ENCODE assay signal across 8 cellular contexts in the genomic region with DNA sequence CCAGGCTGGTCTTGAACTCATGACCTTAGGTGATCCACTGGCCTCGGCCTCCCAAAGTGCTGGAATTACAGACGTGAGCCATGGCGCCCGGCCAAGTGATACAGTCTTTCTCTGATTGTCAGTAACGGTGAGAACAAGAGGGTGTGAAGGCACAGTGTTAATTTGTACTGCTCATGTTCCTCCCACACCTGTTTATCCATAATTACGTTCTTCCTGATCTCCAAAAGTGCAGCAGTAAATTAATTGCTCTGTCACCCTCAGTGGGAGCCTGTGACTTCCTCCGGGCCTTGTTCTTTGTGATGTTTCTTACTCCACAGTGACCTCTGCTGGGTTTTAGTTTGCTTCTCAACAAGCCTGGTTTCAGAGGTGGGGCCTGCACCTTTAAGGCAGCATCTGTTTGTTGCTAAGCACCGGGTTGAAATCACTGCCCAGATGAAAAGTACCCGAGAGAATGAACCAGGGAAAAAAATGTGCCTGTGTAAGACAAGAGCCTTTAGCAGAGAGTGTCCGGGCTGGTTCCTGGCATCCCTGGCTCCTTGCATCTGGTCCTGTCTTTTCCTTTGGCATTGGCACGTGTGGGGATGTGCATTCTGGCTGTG.
A peak's percentile ranks its signal among the peaks of the same experiment; 100 is the strongest.
DNase-seq lines count a peak whose midpoint lies in the region; ATAC-seq and TF ChIP-seq lines count a peak whose summit lies in the region.

No MANE protein-coding gene starts in this region.

- H3K9me3 Mint-ChIP-seq in Calu3 (ENCODE audit: low read depth, unreplicated experiment) (no peaks in the 10 kb centered on the region), chondrocyte (ENCODE audit: low read depth) (no peaks in the 10 kb centered on the region)
- no peaks in the 10 kb centered on the region for H3K9me3 Mint-ChIP-seq in stimulated activated effector memory CD8-positive, alpha-beta T cell treated with anti-CD3 and anti-CD28 coated beads, Interleukin-12 subunit alpha, Interleukin-12 subunit beta, amount 100 ng/mL, for 72 hours

- H3K4me3 ChIP-seq in left lung, result no peak overlapping the region

- CTCF ChIA-PET in Calu3 (lab: Charles Lee), result interaction anchor here (1.1 kb wide), 1 partner anchor 306 kb away, joined by 3 read pairs; no protein-coding TSS in a partner anchor

- no peaks in the 10 kb centered on the region for H3K27me3 ChIP-seq in left lung

- H3K4me3 Mint-ChIP-seq in Calu3 (ENCODE audit: low read depth, unreplicated experiment) (no peak overlapping the region), chondrocyte (ENCODE audit: unreplicated experiment) (no peak overlapping the region)
- H3K4me3 Mint-ChIP-seq in stimulated activated effector memory CD8-positive, alpha-beta T cell treated with anti-CD3 and anti-CD28 coated beads, Interleukin-12 subunit alpha, Interleukin-12 subunit beta, amount 100 ng/mL, for 72 hours, result no peak overlapping the region

- peak overlapping the region; percentile 51 for H3K27ac Mint-ChIP-seq in Calu3 (ENCODE audit: unreplicated experiment)
- peak overlapping the region; percentile 69 for H3K27ac Mint-ChIP-seq in chondrocyte (ENCODE audit: unreplicated experiment)
- H3K27ac Mint-ChIP-seq in stimulated activated effector memory CD8-positive, alpha-beta T cell treated with anti-CD3 and anti-CD28 coated beads, Interleukin-12 subunit alpha, Interleukin-12 subunit beta, amount 100 ng/mL, for 72 hours, result peak overlapping the region; percentile 41

- H3K36me3 ChIP-seq in left lung, result no peaks in the 10 kb centered on the region

- H3K36me3 Mint-ChIP-seq in Calu3 (ENCODE audit: insufficient read depth, unreplicated experiment) (peaks cover 8% of the 10 kb centered on the region), chondrocyte (ENCODE audit: low read depth) (peaks cover 2% of the 10 kb centered on the region)
- H3K36me3 Mint-ChIP-seq in stimulated activated effector memory CD8-positive, alpha-beta T cell treated with anti-CD3 and anti-CD28 coated beads, Interleukin-12 subunit alpha, Interleukin-12 subunit beta, amount 100 ng/mL, for 72 hours, result peaks cover 32% of the 10 kb centered on the region

- intact Hi-C loops in Calu3 (cut with micrococcal nuclease; ENCODE audit: unreplicated experiment), result loop anchor here (1.0 to 10.0 kb wide), 4 partner anchors 52 to 306 kb away; a partner anchor contains a TSS
- intact Hi-C loops in left lung (cut with DNase I), result loop anchor here in 1 of 2 donors (10.0 kb wide), 1 partner anchor 250 kb away; no protein-coding TSS in a partner anchor

- no TSS peak for BruUV-seq in Calu3 (replicated peaks; lab: Mats Ljungman, UMichigan)

- peaks cover 31% of the 10 kb centered on the region for H3K4me1 Mint-ChIP-seq in Calu3 (ENCODE audit: low read depth, unreplicated experiment)
- peaks cover 44% of the 10 kb centered on the region for H3K4me1 Mint-ChIP-seq in chondrocyte (ENCODE audit: low read depth)
- peaks cover 40% of the 10 kb centered on the region for H3K4me1 Mint-ChIP-seq in stimulated activated effector memory CD8-positive, alpha-beta T cell treated with anti-CD3 and anti-CD28 coated beads, Interleukin-12 subunit alpha, Interleukin-12 subunit beta, amount 100 ng/mL, for 72 hours

- H3K9me3 ChIP-seq in left lung, result no peaks in the 10 kb centered on the region

- ATAC-seq in GM19467 (IDR thresholded peaks at IDR 0.05; ENCODE audit: unreplicated experiment), result peak; percentile 44
- ATAC-seq in HG03469 (IDR thresholded peaks at IDR 0.05; ENCODE audit: unreplicated experiment), result peak; percentile 41
- ATAC-seq in left lung, result peak; percentile 91
- peak; percentile 62 for ATAC-seq in stimulated activated effector memory CD8-positive, alpha-beta T cell treated with anti-CD3 and anti-CD28 coated beads, Interleukin-12 subunit alpha, Interleukin-12 subunit beta, amount 100 ng/mL, for 72 hours

- peaks cover 0 to 17% of the 10 kb centered on the region in 2 donors for H3K4me1 ChIP-seq in left lung

- DNase-seq in Calu3, result peak; percentile 70
- DNase-seq in NCI-H446 (lab: John Stamatoyannopoulos, UW), result peak; percentile 54 to 70
- DNase-seq in activated CD4-positive, CD25-positive, alpha-beta regulatory T cell (lab: John Stamatoyannopoulos, UW), result peak in 3 of 4 experiments; percentile 19 to 30 (median 21)
- DNase-seq in chondrocyte (ENCODE audit: low spot score), result no peak
- DNase-seq in left lung, result no peak
- DNase-seq in stimulated activated effector memory CD8-positive, alpha-beta T cell treated with anti-CD3 and anti-CD28 coated beads, Interleukin-12 subunit alpha, Interleukin-12 subunit beta, amount 100 ng/mL, for 72 hours (ENCODE audit: low spot score in 2 of 2), result peak in 1 of 2 donors; percentile 71

- H3K27ac ChIP-seq in left lung, result no peak overlapping the region

- TF ChIP-seq CTCF in Calu3 (IDR thresholded peaks at IDR 0.05; ENCODE audit: unreplicated experiment), result peak; percentile 52
- TF ChIP-seq CTCF in chondrocyte (IDR thresholded peaks at IDR 0.05), result peak; percentile 94
- TF ChIP-seq CTCF in left lung (IDR thresholded peaks at IDR 0.05), result peak; percentile 36 to 43

- H3K27me3 Mint-ChIP-seq in Calu3 (ENCODE audit: unreplicated experiment) (no peaks in the 10 kb centered on the region), chondrocyte (ENCODE audit: low read depth) (no peaks in the 10 kb centered on the region)

Comparison
In these comparisons a context has a peak if more than half of its experiments do, and no peak if none do; other contexts are left out.
1. DNase-seq: peak in Calu3 (single experiment), NCI-H446 (2 of 2) and activated CD4-positive, CD25-positive, alpha-beta regulatory T cell (3 of 4); none in chondrocyte (single experiment) and left lung (0 of 2).
2. CTCF ChIP-seq: peak in every context shown above with its lines; median percentile 94 in chondrocyte; 52 in Calu3; 40 in left lung.
3. ATAC-seq: peak in every context shown above with its lines; median percentile 91 in left lung; 62 in stimulated activated effector memory CD8-positive, alpha-beta T cell treated with anti-CD3 and anti-CD28 coated beads, Interleukin-12 subunit alpha, Interleukin-12 subunit beta, amount 100 ng/mL, for 72 hours; 44 in GM19467; 41 in HG03469.
4. Peak in every context shown above with its lines, with median percentiles within 50 percentile points of each other: H3K27ac Mint-ChIP-seq.